1 cellular context compared by ENCODE assay signal in genomic region chr14:31244626-31245025, GRCh38.
TF ChIP-seq lines count a peak whose summit lies in the region.

No MANE protein-coding gene starts in this region.

TF ChIP-seq in H1, 55 proteins besides CTCF, POLR2A, EP300 and RAD21:
- TF ChIP-seq SUZ12 (IDR thresholded peaks at IDR 0.05; ENCODE audit: low read length) (no peak), BCL11A (IDR thresholded peaks at IDR 0.05; ENCODE audit: low read depth in 2 of 2, low read length in 2 of 2) (no peak), ASH2L (IDR thresholded peaks at IDR 0.05; ENCODE audit: low read length) (no peak), YY1 (IDR thresholded peaks at IDR 0.05; ENCODE audit: low read depth, low read length) (no peak), SIRT6 (IDR thresholded peaks at IDR 0.05; ENCODE audit: low read length) (no peak), EZH2 (IDR thresholded peaks at IDR 0.05; ENCODE audit: low read depth, low read length, severe bottlenecking) (no peak), USF2 (IDR thresholded peaks at IDR 0.05; ENCODE audit: low read length) (no peak), NRF1 (IDR thresholded peaks at IDR 0.05; ENCODE audit: low read depth, low read length) (no peak), ATF3 (IDR thresholded peaks at IDR 0.05; ENCODE audit: insufficient read depth, low read depth, low read length) (no peak), TEAD4 (IDR thresholded peaks at IDR 0.05; ENCODE audit: low read depth, low read length) (no peak), NANOG (IDR thresholded peaks at IDR 0.05; ENCODE audit: insufficient read depth, low read depth, low read length, poor library complexity, severe bottlenecking) (no peak), PHF8 (conservative IDR thresholded peaks at IDR 0.05; ENCODE audit: low read depth, low read length) (no peak), CTBP2 (IDR thresholded peaks at IDR 0.05; ENCODE audit: borderline replicate concordance, insufficient read depth, insufficient read length, low read length) (no peak), RBBP5 (IDR thresholded peaks at IDR 0.05; ENCODE audit: borderline replicate concordance, low read depth, low read length) (no peak), SP1 (IDR thresholded peaks at IDR 0.05; ENCODE audit: low read depth, low read length) (no peak)
TF ChIP-seq in H1: peak in this region for 0.
